In the genomic region with DNA sequence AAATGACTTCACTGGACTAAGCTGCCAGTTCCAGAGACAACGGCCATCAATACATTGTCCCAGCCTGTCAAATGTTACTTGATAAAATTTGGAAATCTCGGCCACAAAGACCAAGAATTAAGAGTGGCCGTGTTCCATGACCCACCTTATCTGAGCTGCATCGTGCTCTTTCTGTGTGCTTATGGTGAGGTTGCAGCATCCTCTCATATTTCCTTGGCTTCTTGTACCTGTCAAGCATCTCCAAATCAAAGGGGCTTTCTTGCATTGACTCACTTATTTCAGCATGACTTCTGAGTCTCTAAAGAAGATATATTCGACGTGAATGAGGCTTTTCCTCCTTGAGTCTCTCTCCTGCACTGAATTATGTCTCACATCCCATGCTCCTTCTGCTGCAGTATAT, we compare ENCODE assay signal across 8 cellular contexts.
"Had no signal": no experiment of that assay in that cellular context is flagged by ENCODE, and none has a peak within 500 bp of the region (broad histone marks: within the 10 kb centered on the region; RNA-seq: fewer than 3 reads in every experiment).

No MANE protein-coding gene starts in this region.

- DNase-seq: GDM1, GF-D8 had no signal

- FAIRE-seq: G401.6, GM12878, GM12891, GM12892, GM18507, GM19239 had no signal

- H3K4me3 ChIP-seq: GM12878 had no signal

- ATAC-seq: GM12878 had no signal
